ENCODE assay signal across 29 cellular contexts in genomic region chr6:129460151-129460550, GRCh38.
"Had no signal": no experiment of that assay in that cellular context is flagged by ENCODE, and none has a peak within 500 bp of the region (broad histone marks: within the 10 kb centered on the region; RNA-seq: fewer than 3 reads in every experiment).

No MANE protein-coding gene starts in this region.

- H3K4me1 Mint-ChIP-seq: stimulated activated effector memory CD8-positive, alpha-beta T cell treated with anti-CD3 and anti-CD28 coated beads, Interleukin-12 subunit alpha, Interleukin-12 subunit beta, amount 100 ng/mL, for 72 hours; stimulated activated memory B cell treated with anti-CD40 and anti-IgM and Interleukin-4, amounts not matched to agents 10 μg/mL and 1 μg/mL and 100 μg/mL, for 72 hours; stimulated activated naive B cell treated with anti-CD40 and anti-IgM and Interleukin-4, amounts not matched to agents 10 μg/mL and 1 μg/mL and 100 μg/mL, for 72 hours had no signal

- DNase-seq: stimulated activated CD4-positive, alpha-beta T cell treated with anti-CD3 and anti-CD28 coated beads, Interleukin-2, amount 100 ng/mL, for 48 hours; stimulated activated CD4-positive, alpha-beta T cell treated with anti-CD3 and anti-CD28 coated beads, Interleukin-4, amount 100 ng/mL, for 1 hour; stimulated activated CD4-positive, alpha-beta T cell treated with anti-CD3 and anti-CD28 coated beads, Interleukin-4, amount 100 ng/mL, for 24 hours; stimulated activated CD4-positive, alpha-beta T cell treated with anti-CD3 and anti-CD28 coated beads, Interleukin-4, amount 100 ng/mL, for 4 hours; stimulated activated CD8-positive, alpha-beta memory T cell treated with anti-CD3 and anti-CD28 coated beads, Interleukin-4, amount 100 ng/mL, for 48 hours; stimulated activated naive B cell treated with anti-CD40 and anti-IgM and Interleukin-4, amounts not matched to agents 10 μg/mL and 1 μg/mL and 100 μg/mL, for 72 hours; stimulated activated naive CD4-positive, alpha-beta T cell; stimulated activated naive CD4-positive, alpha-beta T cell treated with Interleukin-2 at 50 U/mL for 16 hours; stimulated activated naive CD8-positive, alpha-beta T cell treated with anti-CD3 and anti-CD28 coated beads, Interleukin-15, amount 100 ng/mL, for 72 hours; stimulated activated naive CD8-positive, alpha-beta T cell treated with anti-CD3 and anti-CD28 coated beads, Interleukin-15, Interleukin-2, amounts not matched to agents 100 U/mL and 50 U/mL, for 24 hours; stomach; substantia nigra; testis; thyroid gland; tibial artery; transverse colon; trophoblast cell; upper lobe of left lung; upper lobe of right lung; uterus had no signal

- H3K36me3 Mint-ChIP-seq: stimulated activated effector memory CD8-positive, alpha-beta T cell treated with anti-CD3 and anti-CD28 coated beads, Interleukin-12 subunit alpha, Interleukin-12 subunit beta, amount 100 ng/mL, for 72 hours; stimulated activated memory B cell treated with anti-CD40 and anti-IgM and Interleukin-4, amounts not matched to agents 10 μg/mL and 1 μg/mL and 100 μg/mL, for 72 hours; stimulated activated naive B cell treated with anti-CD40 and anti-IgM and Interleukin-4, amounts not matched to agents 10 μg/mL and 1 μg/mL and 100 μg/mL, for 72 hours; type B pancreatic cell had no signal

- H3K4me3 ChIP-seq: stomach, suprapubic skin, testis, thoracic aorta, thyroid gland, tibial artery, tibial nerve, transverse colon, upper lobe of left lung, upper lobe of right lung, uterus, vagina had no signal

- H3K9me3 ChIP-seq: stomach, suprapubic skin, testis, thoracic aorta, thyroid gland, tibial artery, tibial nerve, transverse colon, upper lobe of left lung, upper lobe of right lung, uterus, vagina had no signal

- H3K36me3 ChIP-seq: thoracic aorta, thyroid gland, transverse colon, uterus had no signal

- H3K27me3 Mint-ChIP-seq: stimulated activated memory B cell treated with anti-CD40 and anti-IgM and Interleukin-4, amounts not matched to agents 10 μg/mL and 1 μg/mL and 100 μg/mL, for 72 hours; stimulated activated naive CD8-positive, alpha-beta T cell treated with anti-CD3 and anti-CD28 coated beads, Interleukin-15, amount 100 ng/mL, for 72 hours; type B pancreatic cell had no signal

- H3K9me3 Mint-ChIP-seq: stimulated activated effector memory CD8-positive, alpha-beta T cell treated with anti-CD3 and anti-CD28 coated beads, Interleukin-12 subunit alpha, Interleukin-12 subunit beta, amount 100 ng/mL, for 72 hours; stimulated activated memory B cell treated with anti-CD40 and anti-IgM and Interleukin-4, amounts not matched to agents 10 μg/mL and 1 μg/mL and 100 μg/mL, for 72 hours; stimulated activated naive B cell treated with anti-CD40 and anti-IgM and Interleukin-4, amounts not matched to agents 10 μg/mL and 1 μg/mL and 100 μg/mL, for 72 hours; stimulated activated naive CD8-positive, alpha-beta T cell treated with anti-CD3 and anti-CD28 coated beads, Interleukin-15, amount 100 ng/mL, for 72 hours; stimulated activated naive CD8-positive, alpha-beta T cell treated with anti-CD3 and anti-CD28 coated beads, Interleukin-15, Interleukin-2, amounts not matched to agents 100 ng/mL and 50 ng/mL, for 24 hours; type B pancreatic cell had no signal

- ATAC-seq: stimulated activated effector memory CD8-positive, alpha-beta T cell treated with anti-CD3 and anti-CD28 coated beads, Interleukin-12 subunit alpha, Interleukin-12 subunit beta, amount 100 ng/mL, for 72 hours; stimulated activated memory B cell treated with anti-CD40 and anti-IgM and Interleukin-4, amounts not matched to agents 10 μg/mL and 1 μg/mL and 100 μg/mL, for 72 hours; stimulated activated naive B cell treated with anti-CD40 and anti-IgM and Interleukin-4, amounts not matched to agents 10 μg/mL and 1 μg/mL and 100 μg/mL, for 72 hours; stimulated activated naive CD8-positive, alpha-beta T cell treated with anti-CD3 and anti-CD28 coated beads, Interleukin-15, amount 100 ng/mL, for 72 hours; stimulated activated naive CD8-positive, alpha-beta T cell treated with anti-CD3 and anti-CD28 coated beads, Interleukin-15, Interleukin-2, amounts not matched to agents 100 U/mL and 50 U/mL, for 24 hours; upper lobe of right lung had no signal

- H3K4me1 ChIP-seq: stomach, suprapubic skin, testis, thyroid gland, tibial artery, tibial nerve, transverse colon, upper lobe of left lung, upper lobe of right lung, uterus, vagina had no signal

- FAIRE-seq: urothelium cell line had no signal

- H3K27ac ChIP-seq: stomach, suprapubic skin, testis, thoracic aorta, thyroid gland, tibial artery, tibial nerve, transverse colon, upper lobe of left lung, upper lobe of right lung, uterus, vagina had no signal

- H3K4me3 Mint-ChIP-seq: stimulated activated effector memory CD8-positive, alpha-beta T cell treated with anti-CD3 and anti-CD28 coated beads, Interleukin-12 subunit alpha, Interleukin-12 subunit beta, amount 100 ng/mL, for 72 hours; stimulated activated memory B cell treated with anti-CD40 and anti-IgM and Interleukin-4, amounts not matched to agents 10 μg/mL and 1 μg/mL and 100 μg/mL, for 72 hours; stimulated activated naive B cell treated with anti-CD40 and anti-IgM and Interleukin-4, amounts not matched to agents 10 μg/mL and 1 μg/mL and 100 μg/mL, for 72 hours; stimulated activated naive CD8-positive, alpha-beta T cell treated with anti-CD3 and anti-CD28 coated beads, Interleukin-15, amount 100 ng/mL, for 72 hours; stimulated activated naive CD8-positive, alpha-beta T cell treated with anti-CD3 and anti-CD28 coated beads, Interleukin-15, Interleukin-2, amounts not matched to agents 100 ng/mL and 50 ng/mL, for 24 hours; type B pancreatic cell had no signal

- H3K27me3 ChIP-seq: stomach, suprapubic skin, testis, thyroid gland, tibial artery, tibial nerve, transverse colon, upper lobe of left lung, upper lobe of right lung, uterus, vagina had no signal

- H3K27ac Mint-ChIP-seq: stimulated activated effector memory CD8-positive, alpha-beta T cell treated with anti-CD3 and anti-CD28 coated beads, Interleukin-12 subunit alpha, Interleukin-12 subunit beta, amount 100 ng/mL, for 72 hours; stimulated activated memory B cell treated with anti-CD40 and anti-IgM and Interleukin-4, amounts not matched to agents 10 μg/mL and 1 μg/mL and 100 μg/mL, for 72 hours; stimulated activated naive B cell treated with anti-CD40 and anti-IgM and Interleukin-4, amounts not matched to agents 10 μg/mL and 1 μg/mL and 100 μg/mL, for 72 hours; stimulated activated naive CD8-positive, alpha-beta T cell treated with anti-CD3 and anti-CD28 coated beads, Interleukin-15, amount 100 ng/mL, for 72 hours; stimulated activated naive CD8-positive, alpha-beta T cell treated with anti-CD3 and anti-CD28 coated beads, Interleukin-15, Interleukin-2, amounts not matched to agents 100 ng/mL and 50 ng/mL, for 24 hours; type B pancreatic cell had no signal
